Comparison of ENCODE assay signal across 8 cellular contexts in genomic region chr5:123344819-123345426, GRCh38.
DNase-seq lines count a peak whose midpoint lies in the region; ATAC-seq and TF ChIP-seq lines count a peak whose summit lies in the region.

No MANE protein-coding gene starts in this region.

- H4K20me1 ChIP-seq in neural progenitor cell (ENCODE audit: low read depth), result no peaks in the 10 kb centered on the region

- ATAC-seq in GM19035 (IDR thresholded peaks at IDR 0.05; ENCODE audit: unreplicated experiment), result no peak

- DNase-seq in A172 (ENCODE audit: low spot score) (peak; percentile 3), GM12865 (ENCODE audit: low read depth) (peak; percentile 13), NT2/D1 (ENCODE audit: low read depth, low spot score) (peak; percentile 16), endothelial cell (ENCODE audit: low spot score) (peak; percentile 8), neural progenitor cell (ENCODE audit: low spot score) (peak; percentile 59), NCI-H1930 (lab: John Stamatoyannopoulos, UW) (no peak), NCI-H226 (no peak)

- no peak overlapping the region for H2AFZ ChIP-seq in neural progenitor cell (replicated peaks)

- H3K9me3 ChIP-seq in NT2/D1 (ENCODE audit: insufficient read depth, low read length) (no peaks in the 10 kb centered on the region), neural progenitor cell (ENCODE audit: low read depth) (no peaks in the 10 kb centered on the region)

- H3K27ac Mint-ChIP-seq in endothelial cell (ENCODE audit: unreplicated experiment) (no peak overlapping the region), neural progenitor cell (no peak overlapping the region)

- H3K4me3 ChIP-seq in GM12865 (ENCODE audit: low read depth, low read length), result no peak overlapping the region
- H3K4me3 ChIP-seq in NT2/D1 (ENCODE audit: insufficient read length, low read depth), result no peak overlapping the region
- H3K4me3 ChIP-seq in neural progenitor cell, result no peak overlapping the region

- H3K36me3 Mint-ChIP-seq in endothelial cell (ENCODE audit: low read depth, unreplicated experiment) (no peaks in the 10 kb centered on the region), neural progenitor cell (peaks cover 2% of the 10 kb centered on the region)

- H3F3A ChIP-seq in neural progenitor cell (ENCODE audit: low read depth), result peaks cover 8% of the 10 kb centered on the region

- no peak overlapping the region for H3K4me3 Mint-ChIP-seq in endothelial cell (ENCODE audit: unreplicated experiment)
- no peak overlapping the region for H3K4me3 Mint-ChIP-seq in neural progenitor cell

- H3K4me1 Mint-ChIP-seq in endothelial cell (ENCODE audit: unreplicated experiment) (no peaks in the 10 kb centered on the region), neural progenitor cell (no peaks in the 10 kb centered on the region)

- H3K27me3 Mint-ChIP-seq in endothelial cell (ENCODE audit: unreplicated experiment) (no peaks in the 10 kb centered on the region), neural progenitor cell (ENCODE audit: insufficient read depth, low read depth) (peaks cover 3% of the 10 kb centered on the region)

- H3K4me1 ChIP-seq in NT2/D1 (ENCODE audit: insufficient read depth, insufficient read length) (no peaks in the 10 kb centered on the region), neural progenitor cell (no peaks in the 10 kb centered on the region)

- no peaks in the 10 kb centered on the region for H3K27me3 ChIP-seq in NT2/D1 (ENCODE audit: insufficient read depth, insufficient read length)
- no peaks in the 10 kb centered on the region for H3K27me3 ChIP-seq in neural progenitor cell

- H3K4me2 ChIP-seq in neural progenitor cell, result no peak overlapping the region

- H3K9me3 Mint-ChIP-seq in endothelial cell (ENCODE audit: unreplicated experiment), result no peaks in the 10 kb centered on the region
- no peaks in the 10 kb centered on the region for H3K9me3 Mint-ChIP-seq in neural progenitor cell

- no peak overlapping the region for H3K9ac ChIP-seq in NT2/D1 (ENCODE audit: insufficient read length, low read depth)
- H3K9ac ChIP-seq in neural progenitor cell, result no peak overlapping the region

- no peaks in the 10 kb centered on the region for H3K79me2 ChIP-seq in neural progenitor cell (ENCODE audit: low read depth)

- TF ChIP-seq CTCF in GM12865 (IDR thresholded peaks at IDR 0.05; ENCODE audit: insufficient read depth, low read depth, low read length, missing control alignments), result peak; percentile 29
- TF ChIP-seq CTCF in endothelial cell (IDR thresholded peaks at IDR 0.05; ENCODE audit: unreplicated experiment), result peak; percentile 71
- peak; percentile 82 for TF ChIP-seq CTCF in neural progenitor cell (IDR thresholded peaks at IDR 0.05)

- H3K27ac ChIP-seq in neural progenitor cell, result no peak overlapping the region

- H3K36me3 ChIP-seq in NT2/D1 (ENCODE audit: insufficient read depth, insufficient read length, low read length), result peaks cover 7% of the 10 kb centered on the region
- peaks cover 4% of the 10 kb centered on the region for H3K36me3 ChIP-seq in neural progenitor cell

Comparison
In these comparisons a context has a peak if more than half of its experiments do, and no peak if none do; other contexts are left out.
1. DNase-seq: peak in A172 (single experiment), GM12865 (single experiment), NT2/D1 (single experiment), endothelial cell (single experiment) and neural progenitor cell (single experiment); none in NCI-H1930 (0 of 2) and NCI-H226 (single experiment).
2. CTCF ChIP-seq: peak in every context shown above with its lines; median percentile 82 in neural progenitor cell; 71 in endothelial cell; 29 in GM12865.